ENCODE assay signal across 22 cellular contexts in the genomic region with DNA sequence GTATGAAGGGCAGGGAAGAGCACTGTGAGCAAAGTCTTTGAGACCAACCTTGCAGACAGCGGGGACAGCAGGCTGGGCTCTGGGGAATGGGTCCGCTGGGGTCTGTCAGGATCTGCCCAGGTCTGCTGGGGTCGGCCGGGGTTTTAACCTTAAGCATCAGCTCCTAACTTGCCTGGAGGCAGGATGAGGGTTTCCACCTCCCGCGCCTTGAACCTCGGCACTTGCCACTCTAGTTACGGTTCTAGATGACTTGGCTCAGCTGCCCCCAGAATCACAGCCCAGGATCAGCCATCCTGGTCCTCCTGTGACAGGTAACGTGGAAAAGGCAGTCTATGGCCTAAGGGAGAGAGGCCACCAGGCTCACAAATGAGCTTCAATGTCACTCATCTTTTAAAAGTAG.
"Had no signal": no experiment of that assay in that cellular context is flagged by ENCODE, and none has a peak within 500 bp of the region (broad histone marks: within the 10 kb centered on the region; RNA-seq: fewer than 3 reads in every experiment).

No MANE protein-coding gene starts in this region.

- H3K9me3 ChIP-seq: colonic mucosa, left lung, prostate gland, right atrium auricular region, testis, tibial artery had no signal

- H3K4me3 ChIP-seq: colonic mucosa, left lung, prostate gland, right atrium auricular region, smooth muscle cell, testis, tibial artery had no signal

- ATAC-seq: effector memory CD8-positive, alpha-beta T cell; left lung; naive thymus-derived CD4-positive, alpha-beta T cell; sciatic nerve; stimulated activated naive CD8-positive, alpha-beta T cell treated with anti-CD3 and anti-CD28 coated beads, Interleukin-15, amount 100 ng/mL, for 72 hours had no signal

- DNase-seq: colonic mucosa; effector memory CD8-positive, alpha-beta T cell; erythroblast; kidney; left lung; mesenchymal stem cell; midbrain; naive thymus-derived CD4-positive, alpha-beta T cell; stimulated activated CD4-positive, alpha-beta T cell treated with anti-CD3 and anti-CD28 coated beads, Interleukin-12 subunit alpha, Interleukin-12 subunit beta, amount 100 ng/mL, for 4 hours; stimulated activated CD4-positive, alpha-beta T cell treated with anti-CD3 and anti-CD28 coated beads, Interleukin-1b, Interleukin-23, amount 100 ng/mL, for 48 hours; stimulated activated CD4-positive, alpha-beta T cell treated with anti-CD3 and anti-CD28 coated beads, Interleukin-4, amount 100 ng/mL, for 1 hour; stimulated activated CD8-positive, alpha-beta memory T cell treated with anti-CD3 and anti-CD28 coated beads, Interleukin-4, amount 100 ng/mL, for 48 hours; stimulated activated naive CD4-positive, alpha-beta T cell; stimulated activated naive CD8-positive, alpha-beta T cell treated with anti-CD3 and anti-CD28 coated beads, Interleukin-15, amount 100 ng/mL, for 72 hours; substantia nigra; testis had no signal

- H3K4me1 ChIP-seq: colonic mucosa, left lung, parathyroid adenoma, prostate gland, right atrium auricular region, testis, tibial artery had no signal

- H3K36me3 ChIP-seq: colonic mucosa, left lung, prostate gland, right atrium auricular region, tibial artery had no signal

- H3K27me3 ChIP-seq: colonic mucosa, left lung, right atrium auricular region, testis, tibial artery had no signal

- H3K27ac ChIP-seq: colonic mucosa, left lung, parathyroid adenoma, prostate gland, right atrium auricular region, testis, tibial artery had no signal
